In genomic region chr18:59139291-59139614, GRCh38 we compare ENCODE assay signal across 9 cellular contexts. TPM values are rescaled to one million over a fixed set of nuclear protein-coding genes. Genes with fewer than 3 reads are reported as not detected.
DNase-seq lines count a peak whose midpoint lies in the region; ATAC-seq, FAIRE-seq and TF ChIP-seq lines count a peak whose summit lies in the region.
"Had no signal": no experiment of that assay in that cellular context is flagged by ENCODE, and none has a peak within 500 bp of the region (broad histone marks: within the 10 kb centered on the region; RNA-seq: fewer than 3 reads in every experiment).

No MANE protein-coding gene starts in this region.

- H4K20me1 ChIP-seq in endothelial cell of umbilical vein (replicated peaks; ENCODE audit: control insufficient read depth, extremely low read depth, insufficient read depth, low read length), result no peaks in the 10 kb centered on the region

- POLR2A ChIA-PET in CD4-positive, alpha-beta memory T cell (lab: Charles Lee; ENCODE audit: partially characterized antibody), result interaction anchor here (1.3 to 1.8 kb wide), 5 partner anchors 13 to 468 kb away, joined by 3 to 7 read pairs (median 3); partner anchors contain the start of gene MALT1
- POLR2A ChIA-PET in endothelial cell of umbilical vein (lab: Charles Lee), result no interaction called here

- no peaks in the 10 kb centered on the region for H3K79me2 ChIP-seq in endothelial cell of umbilical vein (ENCODE audit: control insufficient read depth, insufficient read depth, low read length)

- TF ChIP-seq POLR2A in endothelial cell of umbilical vein (IDR thresholded peaks at IDR 0.05; ENCODE audit: low read depth, low read length), result no peak

- TF ChIP-seq CTCF in endothelial cell of umbilical vein (IDR thresholded peaks at IDR 0.05; ENCODE audit: extremely low read depth in 1 of 2, insufficient read depth in 1 of 2, low read depth in 1 of 2, low read length in 2 of 2), result no peak

- dilution Hi-C loops in endothelial cell of umbilical vein (cut with MboI; ENCODE audit: extremely low pct_ligation_motif_present, low sequenced_read_pairs), result no loop called here

- ATAC-seq in GM21360 (IDR thresholded peaks at IDR 0.05; ENCODE audit: unreplicated experiment), result peak; percentile 69

- H3K4me3 ChIP-seq in CD4-positive, alpha-beta memory T cell (ENCODE audit: low read length in 2 of 2), result peak overlapping the region; percentile 59 to 88
- H3K4me3 ChIP-seq in endothelial cell of umbilical vein (replicated peaks in 1 of 3; ENCODE audit: insufficient read depth in 1 of 3, low read depth in 1 of 3, low read length in 3 of 3), result peak overlapping the region; percentile 39 to 79 (median 50)
- H3K4me3 ChIP-seq in mononuclear cell (ENCODE audit: low read length), result peak overlapping the region; percentile 69

- H3K36me3 ChIP-seq in CD4-positive, alpha-beta memory T cell (ENCODE audit: insufficient read depth, low read length), result no peaks in the 10 kb centered on the region
- no peaks in the 10 kb centered on the region for H3K36me3 ChIP-seq in endothelial cell of umbilical vein (ENCODE audit: control insufficient read depth in 2 of 2, extremely low read depth in 1 of 2, insufficient read depth in 2 of 2, low read length in 2 of 2)

- peaks cover 9% of the 10 kb centered on the region in 2 donors for H3K27me3 Mint-ChIP-seq in CD4-positive, alpha-beta memory T cell

- peak overlapping the region; percentile 91 for H3K27ac ChIP-seq in CD4-positive, alpha-beta memory T cell (ENCODE audit: low read depth, low read length)
- H3K27ac ChIP-seq in endothelial cell of umbilical vein (ENCODE audit: insufficient read depth, low read depth, low read length), result peak overlapping the region; percentile 67

- DNase-seq in CD4-positive, alpha-beta memory T cell, result peak in 4 of 5 donors; percentile 95 to 96 (median 96)
- DNase-seq in HTR-8/SVneo (ENCODE audit: insufficient read length, low spot score) (peak; percentile 91), NOMO-1 treated with dmso at 0.1 percent for 144 hours (lab: John Stamatoyannopoulos, UW; ENCODE audit: unreplicated experiment) (peak; percentile 89), endothelial cell of umbilical vein (ENCODE audit: low read depth, low spot score) (no peak)
- peak; percentile 91 for DNase-seq in activated CD8-positive, alpha-beta memory T cell treated with anti-CD3 and anti-CD28 coated beads, Interleukin-2, amount 50 U/mL, for 4 hours
- peak; percentile 87 for DNase-seq in stimulated activated CD8-positive, alpha-beta memory T cell treated with anti-CD3 and anti-CD28 coated beads, Interleukin-4, amount 100 ng/mL, for 24 hours (ENCODE audit: low read depth)

- H3K9me1 ChIP-seq in endothelial cell of umbilical vein (replicated peaks; ENCODE audit: control insufficient read depth, extremely low read depth, insufficient read depth, low read length), result no peaks in the 10 kb centered on the region

- peaks cover 0 to 2% (median 0%) of the 10 kb centered on the region in 8 donors for H3K9me3 Mint-ChIP-seq in CD4-positive, alpha-beta memory T cell

- no peaks in the 10 kb centered on the region for H3K9me3 ChIP-seq in CD4-positive, alpha-beta memory T cell (ENCODE audit: control insufficient read depth in 1 of 2, low read length in 2 of 2)
- H3K9me3 ChIP-seq in endothelial cell of umbilical vein (replicated peaks; ENCODE audit: control insufficient read depth, insufficient read depth, low read length) (no peaks in the 10 kb centered on the region), mononuclear cell (ENCODE audit: low read depth, low read length) (no peaks in the 10 kb centered on the region)

- peak overlapping the region; percentile 85 for H2AFZ ChIP-seq in endothelial cell of umbilical vein (ENCODE audit: low read depth, low read length)

- peak overlapping the region; percentile 74 for H3K9ac ChIP-seq in endothelial cell of umbilical vein (replicated peaks; ENCODE audit: extremely low read depth, insufficient read depth, low read length)

- intact Hi-C loops in CD4-positive, alpha-beta memory T cell (cut with micrococcal nuclease), result loop anchor here (1.0 kb wide), 4 partner anchors 55 to 1509 kb away; partner anchors contain the start of genes LMAN1 and MALT1
- intact Hi-C loops in endothelial cell of umbilical vein (cut with micrococcal nuclease), result loop anchor here (2.0 kb wide), 1 partner anchor 220 kb away; the partner anchor contains the start of gene LMAN1

- peak overlapping the region; percentile 92 to 97 (median 95) for H3K4me3 Mint-ChIP-seq in CD4-positive, alpha-beta memory T cell

- peak overlapping the region; percentile 64 for H3K4me2 ChIP-seq in endothelial cell of umbilical vein (ENCODE audit: insufficient read depth, low read length)

- BruUV-seq in endothelial cell of umbilical vein (replicated peaks; lab: Mats Ljungman, UMichigan), result no TSS peak

- H3K27me3 ChIP-seq in CD4-positive, alpha-beta memory T cell (ENCODE audit: insufficient read depth, low read length), result no peaks in the 10 kb centered on the region
- H3K27me3 ChIP-seq in endothelial cell of umbilical vein (ENCODE audit: control insufficient read depth in 2 of 2, insufficient read depth in 2 of 2, low read length in 2 of 2) (peaks cover 1 to 8% of the 10 kb centered on the region in 2 experiments), mononuclear cell (ENCODE audit: insufficient read depth, low read length) (peaks cover 6% of the 10 kb centered on the region)

- CTCF ChIA-PET in CD4-positive, alpha-beta memory T cell (lab: Charles Lee; ENCODE audit: partially characterized antibody), result no interaction called here
- CTCF ChIA-PET in endothelial cell of umbilical vein (lab: Charles Lee), result interaction anchor here (1.5 to 1.8 kb wide), 2 partner anchors 55 to 263 kb away, joined by 5 to 6 read pairs; no protein-coding TSS in a partner anchor

- no peak for FAIRE-seq in HTR-8/SVneo (lab: Jason Lieb, UNC)
- FAIRE-seq in endothelial cell of umbilical vein (lab: Jason Lieb, UNC), result peak; percentile 98
- FAIRE-seq: colon had no signal

- peaks cover 29 to 52% (median 39%) of the 10 kb centered on the region in 4 donors for H3K4me1 Mint-ChIP-seq in CD4-positive, alpha-beta memory T cell

- H3K36me3 Mint-ChIP-seq in CD4-positive, alpha-beta memory T cell, result peaks cover 0 to 5% of the 10 kb centered on the region in 2 donors

- peaks cover 41% of the 10 kb centered on the region for H3K4me1 ChIP-seq in CD4-positive, alpha-beta memory T cell (ENCODE audit: insufficient read depth, low read length)
- peaks cover 5% of the 10 kb centered on the region for H3K4me1 ChIP-seq in endothelial cell of umbilical vein (ENCODE audit: control insufficient read depth, extremely low read depth, insufficient read depth, low read length)
- H3K4me1 ChIP-seq in mononuclear cell (ENCODE audit: insufficient read depth, low read length), result peaks cover 20% of the 10 kb centered on the region

- peak overlapping the region; percentile 99 to 100 (median 100) for H3K27ac Mint-ChIP-seq in CD4-positive, alpha-beta memory T cell

TF ChIP-seq in endothelial cell of umbilical vein, 7 proteins besides CTCF, POLR2A, EP300 and RAD21:
- no peak for TF ChIP-seq POLR2AphosphoS5 (IDR thresholded peaks at IDR 0.05; ENCODE audit: insufficient read depth, low read depth, low read length)
- no peak for TF ChIP-seq MYC (IDR thresholded peaks at IDR 0.05; ENCODE audit: low read depth, low read length)
- no peak for TF ChIP-seq FOS (IDR thresholded peaks at IDR 0.05; ENCODE audit: borderline replicate concordance, insufficient read depth, low read length)
- no peak for TF ChIP-seq EZH2 (IDR thresholded peaks at IDR 0.05; ENCODE audit: borderline replicate concordance, low read depth, low read length, severe bottlenecking)
- no peak for TF ChIP-seq MAX (IDR thresholded peaks at IDR 0.05; ENCODE audit: insufficient read depth, insufficient read length)
- no peak for TF ChIP-seq JUN (IDR thresholded peaks at IDR 0.05; ENCODE audit: borderline replicate concordance, insufficient read depth, insufficient read length, low read depth)
- TF ChIP-seq GATA2 (IDR thresholded peaks at IDR 0.05; ENCODE audit: insufficient read depth, insufficient read length, low read depth, low read length), result no peak

RNA-seq across cellular contexts. Expression of gene SEC11C, which starts 0.4 kb away (rescaled TPM):
- 10 to 100 TPM; 85.1 to 89.3 TPM for total RNA-seq in CD4-positive, alpha-beta memory T cell
- polyA plus RNA-seq in CD4-positive, alpha-beta memory T cell, result 100 to 1,000 TPM; 213 to 271 TPM
- total RNA-seq in endothelial cell of umbilical vein (29.8 and 36.8 TPM in 2 replicates), mononuclear cell (31.9 TPM)
- 16.3 and 20.0 TPM in 2 replicates for polyA plus RNA-seq in endothelial cell of umbilical vein
- polyA plus RNA-seq in endothelial cell of umbilical vein (2011; cell fraction: cytosol; rRNA removed), result 21.1 and 24.4 TPM in 2 replicates
- polyA plus RNA-seq in endothelial cell of umbilical vein (2011; cell fraction: nucleus; rRNA removed), result 11.0 and 11.6 TPM in 2 replicates
- polyA plus RNA-seq in endothelial cell of umbilical vein (2012), result 31.5 and 51.2 TPM in 2 replicates
- 6.3 and 8.8 TPM in 2 replicates for polyA minus RNA-seq in endothelial cell of umbilical vein
- 12.9 TPM for polyA minus RNA-seq in endothelial cell of umbilical vein (2011; cell fraction: cytosol; rRNA and poly(A)+ RNA removed)
- 2.1 and 3.2 TPM in 2 replicates for polyA minus RNA-seq in endothelial cell of umbilical vein (2011; cell fraction: nucleus; rRNA and poly(A)+ RNA removed)
